25 cellular contexts compared by ENCODE assay signal in genomic region chr4:94806376-94806775, GRCh38. TPM values are rescaled to one million over a fixed set of nuclear protein-coding genes. Genes with fewer than 3 reads are reported as not detected.
"Had no signal": no experiment of that assay in that cellular context is flagged by ENCODE, and none has a peak within 500 bp of the region (broad histone marks: within the 10 kb centered on the region; RNA-seq: fewer than 3 reads in every experiment).

No MANE protein-coding gene starts in this region.

- H3K9me3 ChIP-seq: ascending aorta, body of pancreas, SJCRH30 had no signal

- DNase-seq: activated CD4-positive, alpha-beta T cell treated with anti-CD3 and anti-CD28 coated beads for 48 hours; activated CD4-positive, alpha-beta T cell treated with anti-CD3 and anti-CD28 coated beads, Interleukin-2, amount 50 U/mL, for 4 hours; activated CD4-positive, CD25-positive, alpha-beta regulatory T cell treated with anti-CD3 and anti-CD28 coated beads, Interleukin-2, amount 50 U/mL, for 72 hours; activated CD8-positive, alpha-beta memory T cell treated with anti-CD3 and anti-CD28 coated beads, Interleukin-2, amount 50 U/mL, for 48 hours; activated CD8-positive, alpha-beta T cell treated with anti-CD3 and anti-CD28 coated beads, Interleukin-2, amount 10 ng/mL, durations not matched to agents 7 days and 5 days; activated T-cell treated with anti-CD3 and anti-CD28 coated beads, Interleukin-2, amount 50 U/mL, for 1 hour; amniotic stem cell; body of pancreas; central memory CD4-positive, alpha-beta T cell; Karpas-422; NCI-H146; NCI-H187 treated with DMSO at 0.1 percent for 48 hours; NCI-H2081 treated with DMSO at 0.1 percent for 48 hours; NCI-H446 treated with DMSO at 0.1 percent for 48 hours; NCI-H524 treated with DMSO at 0.1 percent for 48 hours; NCI-H82; Right ventricle myocardium superior; SJCRH30; T-helper 17 cell; T-helper 9 cell had no signal

- H3K4me3 ChIP-seq: ascending aorta, body of pancreas, SJCRH30 had no signal

- H3K36me3 ChIP-seq: ascending aorta, SJCRH30 had no signal

- ATAC-seq: activated CD8-positive, alpha-beta T cell treated with anti-CD3 and anti-CD28 coated beads, Interleukin-2, amount 10 ng/mL, durations not matched to agents 7 days and 5 days; body of pancreas; Panc1; SK-N-SH treated with all-trans-retinoic acid at 6 μM for 48 hours; T-helper 17 cell; WTC11 had no signal

- H3K4me1 ChIP-seq: body of pancreas, SJCRH30 had no signal

- H3K27me3 ChIP-seq: ascending aorta, body of pancreas, SJCRH30 had no signal

RNA-seq across cellular contexts. Expression of gene BMPR1B, which starts 48.6 kb away (rescaled TPM):
- total RNA-seq: activated CD8-positive, alpha-beta T cell treated with anti-CD3 and anti-CD28 coated beads, Interleukin-2, amount 10 ng/mL, durations not matched to agents 7 days and 5 days; OCI-LY7; T-helper 17 cell had no signal
